In genomic region chr21:37449302-37449937, GRCh38 we compare ENCODE assay signal across 22 cellular contexts.
DNase-seq lines count a peak whose midpoint lies in the region; ATAC-seq and TF ChIP-seq lines count a peak whose summit lies in the region.
"Had no signal": no experiment of that assay in that cellular context is flagged by ENCODE, and none has a peak within 500 bp of the region (broad histone marks: within the 10 kb centered on the region; RNA-seq: fewer than 3 reads in every experiment).

No MANE protein-coding gene starts in this region.

- H3K36me3 ChIP-seq in HEK293 (ENCODE audit: control insufficient read depth in 2 of 2, insufficient read depth in 1 of 2, low read length in 2 of 2) = no peaks in the 10 kb centered on the region
- no peaks in the 10 kb centered on the region for H3K36me3 ChIP-seq in naive thymus-derived CD4-positive, alpha-beta T cell (ENCODE audit: control insufficient read depth in 2 of 3, insufficient read depth in 3 of 3, low read length in 3 of 3)
- H3K36me3 ChIP-seq: upper lobe of left lung had no signal

- H3K4me3 ChIP-seq in HEK293 (ENCODE audit: low read depth, low read length) = no peak overlapping the region
- H3K4me3 ChIP-seq in naive thymus-derived CD4-positive, alpha-beta T cell (ENCODE audit: low read length) = no peak overlapping the region
- H3K4me3 ChIP-seq: BLaER1, GM23248, SK-N-MC, upper lobe of left lung had no signal

- peaks cover 73% of the 10 kb centered on the region for H3K4me1 Mint-ChIP-seq in activated CD8-positive, alpha-beta T cell treated with anti-CD3 and anti-CD28 coated beads for 36 hours (ENCODE audit: low read depth)
- H3K4me1 Mint-ChIP-seq in activated CD8-positive, alpha-beta T cell treated with anti-CD3 and anti-CD28 coated beads, Interleukin-2, amount 10 ng/mL, durations not matched to agents 7 days and 5 days (ENCODE audit: low read depth) = peaks cover 43% of the 10 kb centered on the region
- peaks cover 31% of the 10 kb centered on the region for H3K4me1 Mint-ChIP-seq in activated T-helper 17 cell treated with anti-CD3 and anti-CD28 coated beads, Interleukin-2, amount 50 U/mL, for 72 hours
- peaks cover 60 to 96% (median 91%) of the 10 kb centered on the region in 7 donors for H3K4me1 Mint-ChIP-seq in naive thymus-derived CD4-positive, alpha-beta T cell

- no peaks in the 10 kb centered on the region for H3K9me3 ChIP-seq in HEK293 (ENCODE audit: control insufficient read depth, insufficient read depth, low read depth, low read length)
- H3K9me3 ChIP-seq in naive thymus-derived CD4-positive, alpha-beta T cell (ENCODE audit: control insufficient read depth in 2 of 3, low read length in 3 of 3) = no peaks in the 10 kb centered on the region
- H3K9me3 ChIP-seq: upper lobe of left lung had no signal

- intact Hi-C loops in activated CD8-positive, alpha-beta T cell treated with anti-CD3 and anti-CD28 coated beads for 36 hours (cut with micrococcal nuclease) = no loop called here
- intact Hi-C loops in naive thymus-derived CD4-positive, alpha-beta T cell (cut with micrococcal nuclease) = loop anchor here in 1 of 2 donors (2.0 kb wide), 1 partner anchor 13 kb away; no protein-coding TSS in a partner anchor

- H3K27ac ChIP-seq in HEK293 (ENCODE audit: extremely low read depth, low read depth, low read length) = no peak overlapping the region
- no peak overlapping the region for H3K27ac ChIP-seq in naive thymus-derived CD4-positive, alpha-beta T cell (ENCODE audit: low read depth, low read length)
- H3K27ac ChIP-seq: BLaER1, HL-60, SK-N-MC, upper lobe of left lung, WERI-Rb-1 had no signal

- no peaks in the 10 kb centered on the region for H3K27me3 Mint-ChIP-seq in activated CD8-positive, alpha-beta T cell treated with anti-CD3 and anti-CD28 coated beads for 36 hours
- H3K27me3 Mint-ChIP-seq in activated CD8-positive, alpha-beta T cell treated with anti-CD3 and anti-CD28 coated beads, Interleukin-2, amount 10 ng/mL, durations not matched to agents 7 days and 5 days (ENCODE audit: low read depth) = no peaks in the 10 kb centered on the region
- no peaks in the 10 kb centered on the region for H3K27me3 Mint-ChIP-seq in activated T-helper 17 cell treated with anti-CD3 and anti-CD28 coated beads, Interleukin-2, amount 50 U/mL, for 72 hours
- no peaks in the 10 kb centered on the region for H3K27me3 Mint-ChIP-seq in naive thymus-derived CD4-positive, alpha-beta T cell

- H3K36me3 Mint-ChIP-seq in activated CD8-positive, alpha-beta T cell treated with anti-CD3 and anti-CD28 coated beads for 36 hours (ENCODE audit: low read depth) = peaks cover 28% of the 10 kb centered on the region
- H3K36me3 Mint-ChIP-seq in activated CD8-positive, alpha-beta T cell treated with anti-CD3 and anti-CD28 coated beads, Interleukin-2, amount 10 ng/mL, durations not matched to agents 7 days and 5 days (ENCODE audit: low read depth) = peaks cover 23% of the 10 kb centered on the region
- peaks cover 20% of the 10 kb centered on the region for H3K36me3 Mint-ChIP-seq in activated T-helper 17 cell treated with anti-CD3 and anti-CD28 coated beads, Interleukin-2, amount 50 U/mL, for 72 hours (ENCODE audit: low read depth)
- peaks cover 4 to 12% (median 9%) of the 10 kb centered on the region in 5 donors for H3K36me3 Mint-ChIP-seq in naive thymus-derived CD4-positive, alpha-beta T cell

- peak overlapping the region; percentile 1 for H3K27ac Mint-ChIP-seq in activated CD8-positive, alpha-beta T cell treated with anti-CD3 and anti-CD28 coated beads for 36 hours
- no peak overlapping the region for H3K27ac Mint-ChIP-seq in activated CD8-positive, alpha-beta T cell treated with anti-CD3 and anti-CD28 coated beads, Interleukin-2, amount 10 ng/mL, durations not matched to agents 7 days and 5 days
- peak overlapping the region; percentile 56 for H3K27ac Mint-ChIP-seq in activated T-helper 17 cell treated with anti-CD3 and anti-CD28 coated beads, Interleukin-2, amount 50 U/mL, for 72 hours
- peak overlapping the region in 5 of 9 donors; percentile 24 to 67 (median 59) for H3K27ac Mint-ChIP-seq in naive thymus-derived CD4-positive, alpha-beta T cell

- peaks cover 30% of the 10 kb centered on the region for H3K4me1 ChIP-seq in HEK293 (ENCODE audit: control insufficient read depth, insufficient read depth, low read length)
- peaks cover 22 to 43% of the 10 kb centered on the region in 2 donors for H3K4me1 ChIP-seq in naive thymus-derived CD4-positive, alpha-beta T cell (ENCODE audit: control insufficient read depth in 2 of 2, insufficient read depth in 2 of 2, low read length in 2 of 2)

- POLR2A ChIA-PET in activated CD8-positive, alpha-beta T cell treated with anti-CD3 and anti-CD28 coated beads for 36 hours (lab: Charles Lee) = interaction anchor here (0.7 to 1.7 kb wide), 2 partner anchors 20 to 343 kb away, joined by 4 read pairs; no protein-coding TSS in a partner anchor
- POLR2A ChIA-PET in activated CD8-positive, alpha-beta T cell treated with anti-CD3 and anti-CD28 coated beads, Interleukin-2, amount 10 ng/mL, durations not matched to agents 7 days and 5 days (lab: Charles Lee) = no interaction called here
- POLR2A ChIA-PET in HEK293 (lab: Yijun Ruan, JAX) = no interaction called here
- POLR2A ChIA-PET in naive thymus-derived CD4-positive, alpha-beta T cell (lab: Charles Lee) = no interaction called here

- no peaks in the 10 kb centered on the region for H3K27me3 ChIP-seq in naive thymus-derived CD4-positive, alpha-beta T cell (ENCODE audit: control insufficient read depth in 2 of 2, insufficient read depth in 2 of 2, low read length in 2 of 2)
- H3K27me3 ChIP-seq: BLaER1, upper lobe of left lung had no signal

- no peaks in the 10 kb centered on the region for H3K9me3 Mint-ChIP-seq in activated CD8-positive, alpha-beta T cell treated with anti-CD3 and anti-CD28 coated beads for 36 hours
- H3K9me3 Mint-ChIP-seq in activated CD8-positive, alpha-beta T cell treated with anti-CD3 and anti-CD28 coated beads, Interleukin-2, amount 10 ng/mL, durations not matched to agents 7 days and 5 days (ENCODE audit: insufficient read depth) = no peaks in the 10 kb centered on the region
- no peaks in the 10 kb centered on the region for H3K9me3 Mint-ChIP-seq in activated T-helper 17 cell treated with anti-CD3 and anti-CD28 coated beads, Interleukin-2, amount 50 U/mL, for 72 hours
- peaks cover 0 to 3% (median 0%) of the 10 kb centered on the region in 11 donors for H3K9me3 Mint-ChIP-seq in naive thymus-derived CD4-positive, alpha-beta T cell
- H3K9me3 Mint-ChIP-seq: activated naive CD4-positive, alpha-beta T cell treated with anti-CD3 and anti-CD28 coated beads, Interleukin-2, amount 50 U/mL, for 72 hours had no signal

- no peak overlapping the region for H3K4me3 Mint-ChIP-seq in activated CD8-positive, alpha-beta T cell treated with anti-CD3 and anti-CD28 coated beads for 36 hours
- no peak overlapping the region for H3K4me3 Mint-ChIP-seq in activated CD8-positive, alpha-beta T cell treated with anti-CD3 and anti-CD28 coated beads, Interleukin-2, amount 10 ng/mL, durations not matched to agents 7 days and 5 days
- H3K4me3 Mint-ChIP-seq in activated T-helper 17 cell treated with anti-CD3 and anti-CD28 coated beads, Interleukin-2, amount 50 U/mL, for 72 hours = no peak overlapping the region
- peak overlapping the region in 1 of 10 donors; percentile 51 for H3K4me3 Mint-ChIP-seq in naive thymus-derived CD4-positive, alpha-beta T cell

- TF ChIP-seq CTCF in activated CD8-positive, alpha-beta T cell treated with anti-CD3 and anti-CD28 coated beads for 36 hours (IDR thresholded peaks at IDR 0.05) = no peak
- no peak for TF ChIP-seq CTCF in HEK293 (tag by site-specific recombination; IDR thresholded peaks at IDR 0.05)

- CTCF ChIA-PET in activated CD8-positive, alpha-beta T cell treated with anti-CD3 and anti-CD28 coated beads for 36 hours (lab: Charles Lee) = interaction anchor here (1.0 to 1.2 kb wide), 4 partner anchors 9 to 42 kb away, joined by 3 to 4 read pairs (median 4); no protein-coding TSS in a partner anchor
- CTCF ChIA-PET in activated CD8-positive, alpha-beta T cell treated with anti-CD3 and anti-CD28 coated beads, Interleukin-2, amount 10 ng/mL, durations not matched to agents 7 days and 5 days (lab: Charles Lee) = interaction anchor here (1.6 kb wide), 1 partner anchor 14 kb away, joined by 3 read pairs; no protein-coding TSS in a partner anchor
- CTCF ChIA-PET in HEK293 (lab: Yijun Ruan, JAX) = interaction anchor here (0.5 to 1.2 kb wide), 5 partner anchors 11 to 214 kb away, joined by 3 to 5 read pairs (median 3); no protein-coding TSS in a partner anchor
- CTCF ChIA-PET in naive thymus-derived CD4-positive, alpha-beta T cell (lab: Charles Lee) = no interaction called here

- DNase-seq in activated CD8-positive, alpha-beta T cell treated with anti-CD3 and anti-CD28 coated beads for 36 hours = no peak
- DNase-seq in activated CD8-positive, alpha-beta T cell treated with anti-CD3 and anti-CD28 coated beads, Interleukin-2, amount 10 ng/mL, durations not matched to agents 7 days and 5 days = no peak
- DNase-seq in naive thymus-derived CD4-positive, alpha-beta T cell = no peak
- DNase-seq in retina = no peak
- no peak for DNase-seq in NCI-H2171 (lab: John Stamatoyannopoulos, UW)
- DNase-seq in dedifferentiated amniotic fluid mesenchymal stem cell (ENCODE audit: extremely low spot score) = no peak
- DNase-seq: activated CD4-positive, alpha-beta T cell treated with anti-CD3 and anti-CD28 coated beads, Interleukin-2, amount 50 U/mL, for 4 hours; Calu3; effector CD8-positive, alpha-beta T cell; GM23248; kidney; mammary epithelial cell; NCI-H146; NCI-H524 treated with DMSO at 0.1 percent for 48 hours; upper lobe of left lung; WERI-Rb-1 had no signal

- ATAC-seq in activated CD8-positive, alpha-beta T cell treated with anti-CD3 and anti-CD28 coated beads for 36 hours = no peak
- no peak for ATAC-seq in activated CD8-positive, alpha-beta T cell treated with anti-CD3 and anti-CD28 coated beads, Interleukin-2, amount 10 ng/mL, durations not matched to agents 7 days and 5 days
- no peak for ATAC-seq in activated T-helper 17 cell treated with anti-CD3 and anti-CD28 coated beads, Interleukin-2, amount 50 U/mL, for 72 hours (replicated peaks)
- ATAC-seq in naive thymus-derived CD4-positive, alpha-beta T cell = no peak

TF ChIP-seq in HEK293, 187 proteins besides CTCF, POLR2A, EP300 and RAD21:
- TF ChIP-seq ZSCAN4 (tag by site-specific recombination; IDR thresholded peaks at IDR 0.05) = no peak
- TF ChIP-seq PRDM1 (tag by site-specific recombination; IDR thresholded peaks at IDR 0.05) = peak; percentile 50; the same call in 1 of the 2 replicates
- TF ChIP-seq ZNF48 (tag by site-specific recombination; IDR thresholded peaks at IDR 0.05) = 0 out of 2 replicates have a peak, but pooled peaks have one; percentile 83
- TF ChIP-seq ZNF423 (tag by site-specific recombination; IDR thresholded peaks at IDR 0.05) = no peak
TF ChIP-seq in HEK293: peak in this region for 2.
